In genomic region chr21:45162115-45162514, GRCh38 we compare ENCODE assay signal across 18 cellular contexts.
A peak's percentile ranks its signal among the peaks of the same experiment; 100 is the strongest.
DNase-seq lines count a peak whose midpoint lies in the region; ATAC-seq and TF ChIP-seq lines count a peak whose summit lies in the region.
"Had no signal": no experiment of that assay in that cellular context is flagged by ENCODE, and none has a peak within 500 bp of the region (broad histone marks: within the 10 kb centered on the region; RNA-seq: fewer than 3 reads in every experiment).

No MANE protein-coding gene starts in this region.

- WGBS in esophagus muscularis mucosa: 92% methylated on average over 6 of the region's 8 CpGs
- no CpG with 5 or more reads among the region's 8 CpGs for WGBS in neuronal stem cell (ENCODE audit: extremely low coverage in 2 of 2, insufficient read length in 2 of 2, insufficient replicate concordance in 1 of 2), 2 donors

- no peak overlapping the region for H4K91ac ChIP-seq in neuronal stem cell (ENCODE audit: low read depth, low read length, poor library complexity)

- no peak overlapping the region for H3K4me3 ChIP-seq in esophagus muscularis mucosa
- no peak overlapping the region for H3K4me3 ChIP-seq in neuronal stem cell (ENCODE audit: low read length in 2 of 2)

- H3K27ac ChIP-seq in esophagus muscularis mucosa (replicated peaks in 1 of 4) (no peak overlapping the region), neuronal stem cell (replicated peaks; ENCODE audit: low read length) (no peak overlapping the region)

- H3K36me3 Mint-ChIP-seq in activated CD8-positive, alpha-beta memory T cell treated with anti-CD3 and anti-CD28 coated beads, Interleukin-2, amount 10 ng/mL, durations not matched to agents 7 days and 5 days: no peaks in the 10 kb centered on the region

- peak overlapping the region; percentile 72 for H3K18ac ChIP-seq in neuronal stem cell (ENCODE audit: low read length)

- H2BK15ac ChIP-seq in neuronal stem cell (ENCODE audit: low read length): no peak overlapping the region

- no peak overlapping the region for H2BK5ac ChIP-seq in neuronal stem cell (ENCODE audit: low read length)

- peak; percentile 33 for DNase-seq in activated CD8-positive, alpha-beta memory T cell treated with anti-CD3 and anti-CD28 coated beads, Interleukin-2, amount 10 ng/mL, durations not matched to agents 7 days and 5 days
- no peak for DNase-seq in activated CD8-positive, alpha-beta memory T cell treated with anti-CD3 and anti-CD28 coated beads, Interleukin-2, amount 50 U/mL, for 48 hours
- DNase-seq in esophagus muscularis mucosa (ENCODE audit: extremely low spot score) (peak; percentile 39), neuronal stem cell (ENCODE audit: low spot score) (no peak), cerebellar nuclear complex (lab: John Stamatoyannopoulos, UW) (no peak), SW480 (ENCODE audit: low spot score) (no peak)
- DNase-seq: BE2C, DMS79, HFFc6, Kasumi-1, NCI-H1694, NCI-H2081, NCI-H446, NCI-H526, PC-3, Right ventricle myocardium superior had no signal

- H2BK12ac ChIP-seq in neuronal stem cell (ENCODE audit: low read length): no peak overlapping the region

- H3K4me1 ChIP-seq in esophagus muscularis mucosa: peaks cover 12 to 70% (median 62%) of the 10 kb centered on the region in 4 donors
- peaks cover 8 to 17% of the 10 kb centered on the region in 2 donors for H3K4me1 ChIP-seq in neuronal stem cell (ENCODE audit: control insufficient read depth in 2 of 2, insufficient read depth in 1 of 2, low read depth in 1 of 2, low read length in 2 of 2)

- no peak for TF ChIP-seq CTCF in esophagus muscularis mucosa (IDR thresholded peaks at IDR 0.05)

- H3K79me1 ChIP-seq in neuronal stem cell (ENCODE audit: low read depth, low read length): no peaks in the 10 kb centered on the region

- H2BK120ac ChIP-seq in neuronal stem cell (ENCODE audit: low read depth, low read length): no peak overlapping the region

- H3K4me1 Mint-ChIP-seq in activated CD8-positive, alpha-beta memory T cell treated with anti-CD3 and anti-CD28 coated beads, Interleukin-2, amount 10 ng/mL, durations not matched to agents 7 days and 5 days: no peaks in the 10 kb centered on the region

- TF ChIP-seq POLR2A in esophagus muscularis mucosa (IDR thresholded peaks at IDR 0.05; ENCODE audit: low read depth): no peak

- no peak overlapping the region for H2AFZ ChIP-seq in neuronal stem cell (ENCODE audit: low read length)

- intact Hi-C loops in esophagus muscularis mucosa (cut with DNase I): no loop called here

- H3K4me2 ChIP-seq in neuronal stem cell (ENCODE audit: insufficient read depth, low read length, poor library complexity, severe bottlenecking): no peak overlapping the region

- H3K27me3 ChIP-seq in esophagus muscularis mucosa (no peaks in the 10 kb centered on the region), neuronal stem cell (ENCODE audit: control insufficient read depth in 3 of 3, insufficient read depth in 3 of 3, low read depth in 1 of 3, low read length in 3 of 3) (no peaks in the 10 kb centered on the region)
- H3K27me3 ChIP-seq: BE2C had no signal

- H3K9me3 Mint-ChIP-seq in activated CD8-positive, alpha-beta memory T cell treated with anti-CD3 and anti-CD28 coated beads, Interleukin-2, amount 10 ng/mL, durations not matched to agents 7 days and 5 days (ENCODE audit: low read depth): no peaks in the 10 kb centered on the region
- H3K9me3 Mint-ChIP-seq: H9, HFFc6 had no signal

- H3K27me3 Mint-ChIP-seq in activated CD8-positive, alpha-beta memory T cell treated with anti-CD3 and anti-CD28 coated beads, Interleukin-2, amount 10 ng/mL, durations not matched to agents 7 days and 5 days: no peaks in the 10 kb centered on the region

- H4K8ac ChIP-seq in neuronal stem cell (ENCODE audit: low read depth, low read length): no peak overlapping the region

- TF ChIP-seq EP300 in esophagus muscularis mucosa (IDR thresholded peaks at IDR 0.05): no peak

- no peak overlapping the region for H3K23ac ChIP-seq in neuronal stem cell (ENCODE audit: low read depth, low read length, poor library complexity)

- no peak overlapping the region for H2AK5ac ChIP-seq in neuronal stem cell (ENCODE audit: low read depth, low read length)

- no peak for ATAC-seq in activated CD8-positive, alpha-beta memory T cell treated with anti-CD3 and anti-CD28 coated beads, Interleukin-2, amount 10 ng/mL, durations not matched to agents 7 days and 5 days
- no peak for ATAC-seq in HG03108 (IDR thresholded peaks at IDR 0.05; ENCODE audit: unreplicated experiment)
- ATAC-seq: PC-3 had no signal

- H3K27ac Mint-ChIP-seq in activated CD8-positive, alpha-beta memory T cell treated with anti-CD3 and anti-CD28 coated beads, Interleukin-2, amount 10 ng/mL, durations not matched to agents 7 days and 5 days: no peak overlapping the region
- H3K27ac Mint-ChIP-seq: HFFc6 had no signal

- CTCF ChIA-PET in activated CD8-positive, alpha-beta memory T cell treated with anti-CD3 and anti-CD28 coated beads, Interleukin-2, amount 10 ng/mL, durations not matched to agents 7 days and 5 days (lab: Charles Lee): interaction anchor here (1.1 to 1.3 kb wide), 2 partner anchors 10 to 25 kb away, joined by 4 to 5 read pairs; no protein-coding TSS in a partner anchor

- H3K4me3 Mint-ChIP-seq in activated CD8-positive, alpha-beta memory T cell treated with anti-CD3 and anti-CD28 coated beads, Interleukin-2, amount 10 ng/mL, durations not matched to agents 7 days and 5 days: no peak overlapping the region
- H3K4me3 Mint-ChIP-seq: H9, HFFc6 had no signal

- H3K36me3 ChIP-seq in esophagus muscularis mucosa: peaks cover 0 to 46% (median 20%) of the 10 kb centered on the region in 4 donors
- H3K36me3 ChIP-seq in neuronal stem cell (replicated peaks in 1 of 2; ENCODE audit: control insufficient read depth in 2 of 2, insufficient read depth in 2 of 2, low read length in 2 of 2): no peaks in the 10 kb centered on the region
- H3K36me3 ChIP-seq: BE2C had no signal

- H3K9ac ChIP-seq in neuronal stem cell (ENCODE audit: low read depth, low read length, poor library complexity): no peak overlapping the region

- H3K9me3 ChIP-seq in esophagus muscularis mucosa (no peaks in the 10 kb centered on the region), neuronal stem cell (replicated peaks in 1 of 2; ENCODE audit: control insufficient read depth in 2 of 2, insufficient read depth in 1 of 2, low read depth in 1 of 2, low read length in 2 of 2) (no peaks in the 10 kb centered on the region)
- H3K9me3 ChIP-seq: BE2C had no signal

- no peak overlapping the region for H3K14ac ChIP-seq in neuronal stem cell (ENCODE audit: low read length)

- H3K4ac ChIP-seq in neuronal stem cell (ENCODE audit: low read length): no peak overlapping the region

Comparison
In these comparisons a context has a peak if more than half of its experiments do, and no peak if none do; other contexts are left out.
1. DNase-seq: peak in activated CD8-positive, alpha-beta memory T cell treated with anti-CD3 and anti-CD28 coated beads, Interleukin-2, amount 10 ng/mL, durations not matched to agents 7 days and 5 days (single experiment) and esophagus muscularis mucosa (single experiment); none in activated CD8-positive, alpha-beta memory T cell treated with anti-CD3 and anti-CD28 coated beads, Interleukin-2, amount 50 U/mL, for 48 hours (single experiment), neuronal stem cell (single experiment), cerebellar nuclear complex (0 of 2) and SW480 (single experiment).